In genomic region chr17:40312893-40313659, GRCh38 we compare ENCODE assay signal across 11 cellular contexts. TPM values are rescaled to one million over a fixed set of nuclear protein-coding genes. Genes with fewer than 3 reads are reported as not detected.
DNase-seq lines count a peak whose midpoint lies in the region; ATAC-seq and TF ChIP-seq lines count a peak whose summit lies in the region.
"Had no signal": no experiment of that assay in that cellular context is flagged by ENCODE, and none has a peak within 500 bp of the region (broad histone marks: within the 10 kb centered on the region; RNA-seq: fewer than 3 reads in every experiment).

No MANE protein-coding gene starts in this region.

- H3K4me1 ChIP-seq in lower lobe of right lung (peaks cover 97% of the 10 kb centered on the region), thoracic aorta (ENCODE audit: control insufficient read depth in 1 of 2, low read depth in 2 of 2) (peaks cover 85 to 96% of the 10 kb centered on the region in 2 donors)

- H3K27me3 ChIP-seq in lower lobe of right lung (ENCODE audit: low read depth) (no peaks in the 10 kb centered on the region), thoracic aorta (replicated peaks; ENCODE audit: insufficient read depth) (no peaks in the 10 kb centered on the region)

- TF ChIP-seq CTCF in WTC11 (IDR thresholded peaks at IDR 0.05) (no peak), lower lobe of right lung (IDR thresholded peaks at IDR 0.05) (no peak), thoracic aorta (IDR thresholded peaks at IDR 0.05) (no peak)

- no peaks in the 10 kb centered on the region for H3K36me3 Mint-ChIP-seq in activated CD4-positive, alpha-beta T cell treated with anti-CD3 and anti-CD28 coated beads, Interleukin-2, amount 10 ng/mL, durations not matched to agents 24 days and 14 days (ENCODE audit: low read depth)
- H3K36me3 Mint-ChIP-seq in WTC11, result no peaks in the 10 kb centered on the region

- peak overlapping the region; percentile 76 for H3K27ac ChIP-seq in lower lobe of right lung
- H3K27ac ChIP-seq in thoracic aorta, result peak overlapping the region; percentile 84 to 91

- intact Hi-C loops in activated CD4-positive, alpha-beta T cell treated with anti-CD3 and anti-CD28 coated beads, Interleukin-2, amount 10 ng/mL, durations not matched to agents 24 days and 14 days (cut with micrococcal nuclease), result no loop called here
- intact Hi-C loops in lower lobe of right lung (cut with DNase I), result no loop called here

- H3K4me3 Mint-ChIP-seq in activated CD4-positive, alpha-beta T cell treated with anti-CD3 and anti-CD28 coated beads, Interleukin-2, amount 10 ng/mL, durations not matched to agents 24 days and 14 days, result no peak overlapping the region
- H3K4me3 Mint-ChIP-seq in WTC11, result no peak overlapping the region
- H3K4me3 Mint-ChIP-seq: activated T-helper 1 cell treated with anti-CD3 and anti-CD28 coated beads, Interleukin-12 subunit alpha, Interleukin-12 subunit beta, Interleukin-2, Interleukin-4 antibody, amounts not matched to agents 30 ng/mL and 10 ng/mL and 1 ng/mL, durations not matched to agents 14 hours and 24 hours and 36 hours had no signal

- ATAC-seq in WTC11 (no peak), lower lobe of right lung (no peak), thoracic aorta (ENCODE audit: insufficient number of reproducible peaks, low FRiP score, low read depth) (no peak), GM18520 (IDR thresholded peaks at IDR 0.05; ENCODE audit: unreplicated experiment) (no peak)

- H3K27ac Mint-ChIP-seq in activated CD4-positive, alpha-beta T cell treated with anti-CD3 and anti-CD28 coated beads, Interleukin-2, amount 10 ng/mL, durations not matched to agents 24 days and 14 days, result peak overlapping the region; percentile 6
- H3K27ac Mint-ChIP-seq in WTC11, result no peak overlapping the region
- H3K27ac Mint-ChIP-seq: activated T-helper 1 cell treated with anti-CD3 and anti-CD28 coated beads, Interleukin-12 subunit alpha, Interleukin-12 subunit beta, Interleukin-2, Interleukin-4 antibody, amounts not matched to agents 30 ng/mL and 10 ng/mL and 1 ng/mL, durations not matched to agents 14 hours and 24 hours and 36 hours had no signal

- POLR2A ChIA-PET in WTC11 (lab: Charles Lee), result no interaction called here

- no peak overlapping the region for H3K4me3 ChIP-seq in lower lobe of right lung
- no peak overlapping the region for H3K4me3 ChIP-seq in thoracic aorta

- H3K4me1 Mint-ChIP-seq in activated CD4-positive, alpha-beta T cell treated with anti-CD3 and anti-CD28 coated beads, Interleukin-2, amount 10 ng/mL, durations not matched to agents 24 days and 14 days, result peaks cover 57% of the 10 kb centered on the region
- H3K4me1 Mint-ChIP-seq in WTC11, result peaks cover 63% of the 10 kb centered on the region

- CTCF ChIA-PET in WTC11 (lab: Charles Lee), result interaction anchor here (0.7 to 2.3 kb wide), 2 partner anchors 42 to 132 kb away, joined by 5 to 12 read pairs; no protein-coding TSS in a partner anchor

- H3K27me3 Mint-ChIP-seq in activated CD4-positive, alpha-beta T cell treated with anti-CD3 and anti-CD28 coated beads, Interleukin-2, amount 10 ng/mL, durations not matched to agents 24 days and 14 days, result peaks cover 2% of the 10 kb centered on the region
- peaks cover 14% of the 10 kb centered on the region for H3K27me3 Mint-ChIP-seq in WTC11 (ENCODE audit: low read depth)

- H3K36me3 ChIP-seq in lower lobe of right lung (no peaks in the 10 kb centered on the region), thoracic aorta (no peaks in the 10 kb centered on the region)

- DNase-seq in activated CD4-positive, alpha-beta T cell treated with anti-CD3 and anti-CD28 coated beads, Interleukin-2, amount 10 ng/mL, durations not matched to agents 24 days and 14 days, result no peak
- DNase-seq in activated CD4-positive, alpha-beta T cell treated with anti-CD3 and anti-CD28 coated beads, Interleukin-2, amount 50 U/mL, for 48 hours, result no peak
- DNase-seq in WTC11 (ENCODE audit: low spot score) (peak; percentile 6), lower lobe of right lung (no peak), thoracic aorta (ENCODE audit: low spot score) (no peak), NCI-H2081 treated with DMSO at 0.1 percent for 48 hours (lab: John Stamatoyannopoulos, UW) (no peak), hypothalamus (lab: John Stamatoyannopoulos, UW) (no peak)
- DNase-seq: GF-D8 had no signal

- no peaks in the 10 kb centered on the region for H3K9me3 Mint-ChIP-seq in activated CD4-positive, alpha-beta T cell treated with anti-CD3 and anti-CD28 coated beads, Interleukin-2, amount 10 ng/mL, durations not matched to agents 24 days and 14 days
- no peaks in the 10 kb centered on the region for H3K9me3 Mint-ChIP-seq in WTC11
- H3K9me3 Mint-ChIP-seq: activated T-helper 1 cell treated with anti-CD3 and anti-CD28 coated beads, Interleukin-12 subunit alpha, Interleukin-12 subunit beta, Interleukin-2, Interleukin-4 antibody, amounts not matched to agents 30 ng/mL and 10 ng/mL and 1 ng/mL, durations not matched to agents 14 hours and 24 hours and 36 hours had no signal

- H3K9me3 ChIP-seq in lower lobe of right lung (no peaks in the 10 kb centered on the region), thoracic aorta (no peaks in the 10 kb centered on the region)

TF ChIP-seq in WTC11, 78 proteins besides CTCF, POLR2A, EP300 and RAD21:
- TF ChIP-seq CREM (CRISPR knock-in tag; IDR thresholded peaks at IDR 0.05), result no peak
- TF ChIP-seq ZNF532 (CRISPR knock-in tag; IDR thresholded peaks at IDR 0.05; ENCODE audit: borderline replicate concordance), result no peak
- TF ChIP-seq AR (CRISPR knock-in tag; IDR thresholded peaks at IDR 0.05), result no peak

RNA-seq across cellular contexts. Expression of gene RARA, which starts 4.1 kb away (rescaled TPM):
- total RNA-seq in activated CD4-positive, alpha-beta T cell treated with anti-CD3 and anti-CD28 coated beads, Interleukin-2, amount 10 ng/mL, durations not matched to agents 24 days and 14 days, result 24.0 and 26.2 TPM in 2 replicates
- total RNA-seq in WTC11 (2021) (14.3 to 20.7 TPM (median 15.8 TPM) in 3 replicates), lower lobe of right lung (82.6 TPM), thoracic aorta (10 to 100 TPM; 46.8 to 73.4 TPM)

RNA-seq across cellular contexts. Expression of gene CDC6, which starts 25.4 kb away (rescaled TPM):
- 139 and 142 TPM in 2 replicates for total RNA-seq in activated CD4-positive, alpha-beta T cell treated with anti-CD3 and anti-CD28 coated beads, Interleukin-2, amount 10 ng/mL, durations not matched to agents 24 days and 14 days
- total RNA-seq in WTC11 (2021) (85.9 to 125 TPM (median 87.9 TPM) in 3 replicates), lower lobe of right lung (2.3 TPM), thoracic aorta (1 to 10 TPM in 1 of 2 donors, under 1 TPM in 1; 0.71 to 6.8 TPM)

RNA-seq across cellular contexts. Expression of gene GJD3, which starts 51.5 kb away (rescaled TPM):
- 0.23 and 0.38 TPM in 2 replicates for total RNA-seq in activated CD4-positive, alpha-beta T cell treated with anti-CD3 and anti-CD28 coated beads, Interleukin-2, amount 10 ng/mL, durations not matched to agents 24 days and 14 days
- total RNA-seq in WTC11 (2021) (1.4 to 2.3 TPM (median 2.0 TPM) in 3 replicates), lower lobe of right lung (3.1 TPM), thoracic aorta (1 to 10 TPM in 1 of 2 donors, not detected in 1; 1.5 TPM)
- total RNA-seq: T-helper 1 cell treated with Interleukin-12 subunit alpha and Interleukin-12 subunit beta and Interleukin-4 antibody, amounts not matched to agents 30 ng/mL and 1 ng/mL, for 36 hours had no signal

Comparison
In these comparisons a context has a peak if more than half of its experiments do, and no peak if none do; other contexts are left out.
1. RNA of gene CDC6, which starts 25.4 kb away (total RNA-seq): 139 to 142 TPM in activated CD4-positive, alpha-beta T cell treated with anti-CD3 and anti-CD28 coated beads, Interleukin-2, amount 10 ng/mL, durations not matched to agents 24 days and 14 days and 85.9 to 125 TPM in WTC11; 0.71 to 6.8 TPM in thoracic aorta and 2.3 TPM in lower lobe of right lung (single experiment); every median in the first group is over 10 times any median in the second.